ENCODE assay signal across 9 cellular contexts in the genomic region with DNA sequence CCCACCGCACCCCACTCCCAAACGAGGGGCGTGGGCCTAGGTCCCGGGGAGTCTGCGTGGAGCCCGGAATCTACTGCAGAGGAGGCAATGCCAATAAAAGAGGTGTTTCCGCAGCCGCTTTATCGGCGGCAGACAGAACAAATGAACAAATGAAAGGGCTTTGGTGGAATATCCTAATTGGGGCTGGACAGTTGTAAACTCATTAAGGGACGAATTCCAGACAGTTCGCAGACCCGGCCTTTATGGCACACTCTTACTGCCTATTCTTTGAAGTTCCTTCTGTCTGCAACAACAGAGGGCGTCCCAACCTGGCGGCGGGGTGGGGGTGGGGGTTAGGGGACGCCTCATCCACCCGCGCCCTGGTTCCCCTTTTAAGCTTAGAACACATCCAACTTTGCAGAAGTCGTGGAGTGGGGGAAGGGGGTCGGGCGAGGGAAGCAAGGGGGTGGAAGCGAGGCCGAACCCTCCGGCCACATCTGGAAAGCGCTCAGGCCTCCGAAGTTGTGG. TPM values are rescaled to one million over a fixed set of nuclear protein-coding genes. Genes with fewer than 3 reads are reported as not detected.
A peak's percentile ranks its signal among the peaks of the same experiment; 100 is the strongest.
DNase-seq lines count a peak whose midpoint lies in the region; ATAC-seq and FAIRE-seq lines count a peak whose summit lies in the region.
"Had no signal": no experiment of that assay in that cellular context is flagged by ENCODE, and none has a peak within 500 bp of the region (broad histone marks: within the 10 kb centered on the region; RNA-seq: fewer than 3 reads in every experiment).

No MANE protein-coding gene starts in this region.

- peaks cover 41% of the 10 kb centered on the region for H3K36me3 Mint-ChIP-seq in effector memory CD8-positive, alpha-beta T cell (ENCODE audit: insufficient read depth)

- H3K27me3 Mint-ChIP-seq in effector memory CD8-positive, alpha-beta T cell, result peaks cover 62 to 95% of the 10 kb centered on the region in 2 donors

- no peak for ATAC-seq in effector memory CD8-positive, alpha-beta T cell (replicated peaks)
- no peak for ATAC-seq in HG02973 (IDR thresholded peaks at IDR 0.05; ENCODE audit: unreplicated experiment)

- peak overlapping the region; percentile 67 for H3K4me3 ChIP-seq in neuron (ENCODE audit: low read length)

- H3K9me3 ChIP-seq in neuron (ENCODE audit: low read length), result peaks cover 10% of the 10 kb centered on the region

- peak overlapping the region; percentile 94 for H2AFZ ChIP-seq in neuron (ENCODE audit: low read depth, low read length)

- peak overlapping the region in 1 of 2 donors; percentile 52 for H3K27ac Mint-ChIP-seq in effector memory CD8-positive, alpha-beta T cell

- no peak for FAIRE-seq in HTR-8/SVneo (lab: Jason Lieb, UNC)

- H3K36me3 ChIP-seq in neuron (ENCODE audit: insufficient read depth, low read length), result no peaks in the 10 kb centered on the region

- H3K9me3 Mint-ChIP-seq in effector memory CD8-positive, alpha-beta T cell, result no peaks in the 10 kb centered on the region

- DNase-seq in G401 (ENCODE audit: low spot score) (peak; percentile 43), NOMO-1 (lab: John Stamatoyannopoulos, UW; ENCODE audit: unreplicated experiment in 2 of 2) (peak; percentile 69 to 89), middle frontal gyrus (ENCODE audit: extremely low spot score, low spot score) (no peak), HTR-8/SVneo (ENCODE audit: insufficient read length, low spot score) (no peak), DMS114 treated with DMSO at 0.1 percent for 48 hours (lab: John Stamatoyannopoulos, UW; ENCODE audit: unreplicated experiment) (no peak)
- DNase-seq in effector memory CD8-positive, alpha-beta T cell, result no peak

- in situ Hi-C loops in G401 (cut with HindIII; ENCODE audit: low sequenced_read_pairs), result loop anchor here (5.0 kb wide), 1 partner anchor 34 kb away; no protein-coding TSS in a partner anchor

- peak overlapping the region; percentile 53 to 84 for H3K4me3 Mint-ChIP-seq in effector memory CD8-positive, alpha-beta T cell

- H3K4me1 Mint-ChIP-seq in effector memory CD8-positive, alpha-beta T cell (ENCODE audit: low read depth in 2 of 2), result peaks cover 17 to 23% of the 10 kb centered on the region in 2 donors

- peaks cover 92% of the 10 kb centered on the region for H3K27me3 ChIP-seq in neuron (ENCODE audit: insufficient read depth, low read length)

- peaks cover 3% of the 10 kb centered on the region for H3K4me1 ChIP-seq in neuron (ENCODE audit: insufficient read depth, low read length)

RNA-seq across cellular contexts. Expression of a gene that starts 4.1 kb away (rescaled TPM):
- total RNA-seq in G401 (2014; rRNA removed; shearing (Covaris generic)), result 66.5 and 71.2 TPM in 2 replicates
- total RNA-seq: SK-MEL-5 had no signal

RNA-seq across cellular contexts. Expression of a gene that starts 4.8 kb away (rescaled TPM):
- 4.4 and 7.1 TPM in 2 replicates for total RNA-seq in G401 (2014; rRNA removed; shearing (Covaris generic))
- total RNA-seq: SK-MEL-5 had no signal

RNA-seq across cellular contexts. Expression of a gene that starts 8.9 kb away (rescaled TPM):
- 2.2 TPM in 1 of 2 replicates, not detected in the other for total RNA-seq in G401 (2014; rRNA removed; shearing (Covaris generic))

RNA-seq across cellular contexts. Expression of a gene that starts 12.9 kb away (rescaled TPM):
- 10.3 and 23.0 TPM in 2 replicates for total RNA-seq in G401 (2014; rRNA removed; shearing (Covaris generic))
- total RNA-seq: SK-MEL-5 had no signal

RNA-seq across cellular contexts. Expression of a gene that starts 13.7 kb away (rescaled TPM):
- 5.1 TPM in 1 of 2 replicates, not detected in the other for total RNA-seq in G401 (2014; rRNA removed; shearing (Covaris generic))

Comparison
In these comparisons a context has a peak if more than half of its experiments do, and no peak if none do; other contexts are left out.
1. DNase-seq: peak in G401 (single experiment) and NOMO-1 (2 of 2); none in effector memory CD8-positive, alpha-beta T cell (0 of 3), middle frontal gyrus (single experiment), HTR-8/SVneo (single experiment) and DMS114 treated with DMSO at 0.1 percent for 48 hours (single experiment).